Comparison of ENCODE assay signal across 1 cellular context in the genomic region with DNA sequence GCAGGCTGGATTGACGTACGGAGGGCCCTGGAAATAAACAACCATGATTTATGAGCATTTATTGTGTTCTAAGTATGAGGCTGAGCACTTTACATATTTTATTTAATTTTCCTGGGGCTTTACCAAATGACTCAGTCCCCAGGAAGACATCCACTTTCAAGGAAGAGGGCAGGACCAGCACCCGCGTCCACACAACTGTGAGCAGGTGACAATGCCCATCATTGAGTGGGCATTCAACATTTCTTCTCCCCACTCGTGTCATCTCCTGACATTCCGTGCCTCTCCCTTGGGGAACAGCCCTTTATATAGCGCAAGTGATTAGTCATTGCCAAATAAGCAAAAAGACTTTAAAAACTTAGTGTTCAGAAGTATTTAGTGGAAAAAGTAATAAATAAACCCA.
TF ChIP-seq lines count a peak whose summit lies in the region.

No MANE protein-coding gene starts in this region.

TF ChIP-seq in SK-N-SH treated with all-trans-retinoic acid at 6 μM for 48 hours, 23 proteins besides CTCF, POLR2A, EP300 and RAD21 (continued from another document):
- TF ChIP-seq, protein P1, sequence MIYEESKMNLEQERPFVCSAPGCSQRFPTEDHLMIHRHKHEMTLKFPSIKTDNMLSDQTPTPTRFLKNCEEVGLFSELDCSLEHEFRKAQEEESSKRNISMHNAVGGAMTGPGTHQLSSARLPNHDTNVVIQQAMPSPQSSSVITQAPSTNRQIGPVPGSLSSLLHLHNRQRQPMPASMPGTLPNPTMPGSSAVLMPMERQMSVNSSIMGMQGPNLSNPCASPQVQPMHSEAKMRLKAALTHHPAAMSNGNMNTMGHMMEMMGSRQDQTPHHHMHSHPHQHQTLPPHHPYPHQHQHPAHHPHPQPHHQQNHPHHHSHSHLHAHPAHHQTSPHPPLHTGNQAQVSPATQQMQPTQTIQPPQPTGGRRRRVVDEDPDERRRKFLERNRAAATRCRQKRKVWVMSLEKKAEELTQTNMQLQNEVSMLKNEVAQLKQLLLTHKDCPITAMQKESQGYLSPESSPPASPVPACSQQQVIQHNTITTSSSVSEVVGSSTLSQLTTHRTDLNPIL (CRISPR knock-in tag; IDR thresholded peaks at IDR 0.05; ENCODE audit: low read depth) = no peak
- TF ChIP-seq ZC3H10 (CRISPR knock-in tag; IDR thresholded peaks at IDR 0.05) = no peak
